Comparison of ENCODE assay signal across 8 cellular contexts in genomic region chr5:175534070-175534932, GRCh38. TPM values are rescaled to one million over a fixed set of nuclear protein-coding genes. Genes with fewer than 3 reads are reported as not detected.
DNase-seq lines count a peak whose midpoint lies in the region; ATAC-seq and TF ChIP-seq lines count a peak whose summit lies in the region.

No MANE protein-coding gene starts in this region.

- ATAC-seq in GM19372 (IDR thresholded peaks at IDR 0.05; ENCODE audit: low read depth, unreplicated experiment) (peak; percentile 99), HG03457 (IDR thresholded peaks at IDR 0.05; ENCODE audit: unreplicated experiment) (peak; percentile 91), right lobe of liver (peak; percentile 97 to 100 (median 99))

- H3K27ac ChIP-seq in C4-2B = no peak overlapping the region
- no peak overlapping the region for H3K27ac ChIP-seq in coronary artery
- no peak overlapping the region for H3K27ac ChIP-seq in right lobe of liver

- DNase-seq in NCI-H526 treated with DMSO at 0.1 percent for 48 hours (lab: John Stamatoyannopoulos, UW) (peak; percentile 46), coronary artery (ENCODE audit: low spot score) (peak; percentile 83), right lobe of liver (peak; percentile 76 to 86 (median 85))
- peak; percentile 84 for DNase-seq in activated CD4-positive, alpha-beta T cell treated with anti-CD3 and anti-CD28 coated beads, Interleukin-2, amount 50 U/mL, for 1 hour
- peak; percentile 68 to 86 (median 71) for DNase-seq in stimulated activated CD4-positive, alpha-beta T cell treated with anti-CD3 and anti-CD28 coated beads, TNF-alpha, amount 100 ng/mL, for 24 hours (ENCODE audit: low read depth in 3 of 3)

- intact Hi-C loops in right lobe of liver (cut with DNase I) = loop anchor here in 1 of 2 donors (10.0 kb wide), 1 partner anchor 170 kb away; no protein-coding TSS in a partner anchor

- H3K4me1 ChIP-seq in right lobe of liver = no peaks in the 10 kb centered on the region

- TF ChIP-seq POLR2A in right lobe of liver (IDR thresholded peaks at IDR 0.05) = no peak

- H3K4me3 ChIP-seq in coronary artery = peak overlapping the region; percentile 30
- no peak overlapping the region for H3K4me3 ChIP-seq in right lobe of liver

- H3K36me3 ChIP-seq in right lobe of liver = peaks cover 0 to 12% (median 2%) of the 10 kb centered on the region in 4 donors

- no peaks in the 10 kb centered on the region for H3K27me3 ChIP-seq in right lobe of liver

- WGBS in right lobe of liver (ENCODE audit: insufficient coverage, low coverage, low lambda C conversion rate, missing lambda C conversion rate) = 15% methylated on average over 7 of the region's 32 CpGs

- TF ChIP-seq CTCF in C4-2B (conservative IDR thresholded peaks at IDR 0.05) = peak; percentile 99
- peak; percentile 91 for TF ChIP-seq CTCF in coronary artery (IDR thresholded peaks at IDR 0.05)
- TF ChIP-seq CTCF in right lobe of liver (IDR thresholded peaks at IDR 0.05) = peak; percentile 97 to 99 (median 99)

- H3K9me3 ChIP-seq in right lobe of liver = no peaks in the 10 kb centered on the region

RNA-seq across cellular contexts. Expression of gene SFXN1, which starts 55.9 kb away (rescaled TPM):
- total RNA-seq in right lobe of liver = 100 to 1,000 TPM in 2 of 6 experiments, 10 to 100 TPM in 4; 58.9 to 123 (median 89.1) TPM
